ENCODE assay signal across 1 cellular context in the genomic region with DNA sequence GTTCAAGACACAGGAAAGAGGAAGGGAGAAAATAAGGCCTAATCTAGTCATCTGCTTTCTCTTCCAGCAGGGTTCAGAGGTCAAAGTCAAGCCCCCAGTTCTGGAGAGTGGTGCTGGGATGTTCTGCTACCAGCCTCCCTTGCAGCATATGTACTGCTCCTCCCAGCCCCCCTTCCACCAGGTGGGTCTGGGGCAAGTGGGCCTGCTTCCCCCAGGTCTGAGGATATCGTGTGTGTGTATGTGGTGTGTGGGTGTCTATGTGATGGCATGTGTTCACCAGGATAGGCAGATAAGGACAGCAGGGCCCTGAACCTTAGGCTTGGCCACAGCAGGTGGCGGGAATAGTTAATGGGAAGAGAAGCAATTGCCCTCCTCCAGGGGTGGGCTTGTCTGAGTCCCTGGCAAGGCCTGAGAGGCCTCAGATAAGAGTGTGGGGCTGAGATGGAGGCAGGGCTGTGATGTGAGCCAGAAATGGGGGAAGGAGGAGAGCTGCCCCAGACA.
A peak's percentile ranks its signal among the peaks of the same experiment; 100 is the strongest.
TF ChIP-seq lines count a peak whose summit lies in the region.

No MANE protein-coding gene starts in this region.

TF ChIP-seq in K562, 482 proteins besides CTCF, POLR2A, EP300 and RAD21 (continued from another document and continues in another):
- 0 out of 2 replicates have a peak, but pooled peaks have one; percentile 22 for TF ChIP-seq ZNF134 (CRISPR knock-in tag; conservative IDR thresholded peaks at IDR 0.05)
- TF ChIP-seq ZBTB2 (IDR thresholded peaks at IDR 0.05): peak; percentile 62; the same call in 1 of the 2 replicates
- TF ChIP-seq ZNF143 (CRISPR knock-in tag; IDR thresholded peaks at IDR 0.05): no peak
- TF ChIP-seq, protein P1, sequence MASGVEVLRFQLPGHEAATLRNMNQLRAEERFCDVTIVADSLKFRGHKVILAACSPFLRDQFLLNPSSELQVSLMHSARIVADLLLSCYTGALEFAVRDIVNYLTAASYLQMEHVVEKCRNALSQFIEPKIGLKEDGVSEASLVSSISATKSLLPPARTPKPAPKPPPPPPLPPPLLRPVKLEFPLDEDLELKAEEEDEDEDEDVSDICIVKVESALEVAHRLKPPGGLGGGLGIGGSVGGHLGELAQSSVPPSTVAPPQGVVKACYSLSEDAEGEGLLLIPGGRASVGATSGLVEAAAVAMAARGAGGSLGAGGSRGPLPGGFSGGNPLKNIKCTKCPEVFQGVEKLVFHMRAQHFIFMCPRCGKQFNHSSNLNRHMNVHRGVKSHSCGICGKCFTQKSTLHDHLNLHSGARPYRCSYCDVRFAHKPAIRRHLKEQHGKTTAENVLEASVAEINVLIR (CRISPR knock-in tag; IDR thresholded peaks at IDR 0.05): no peak
- no peak for TF ChIP-seq ZC3H11A (IDR thresholded peaks at IDR 0.05; ENCODE audit: low read depth, low read length)
- TF ChIP-seq NONO (IDR thresholded peaks at IDR 0.05; ENCODE audit: low read depth in 2 of 2, low read length in 1 of 2): no peak
- no peak for TF ChIP-seq KAT7 (CRISPR knock-in tag; IDR thresholded peaks at IDR 0.05; ENCODE audit: borderline replicate concordance)
- no peak for TF ChIP-seq ZNF785 (CRISPR knock-in tag; IDR thresholded peaks at IDR 0.05)
- TF ChIP-seq CBX2 (IDR thresholded peaks at IDR 0.05; ENCODE audit: insufficient read depth, low read length, poor library complexity, severe bottlenecking): no peak
- TF ChIP-seq ZNF324 (CRISPR knock-in tag; IDR thresholded peaks at IDR 0.05): no peak
- TF ChIP-seq TRIM24 (IDR thresholded peaks at IDR 0.05): peak; percentile 100
- TF ChIP-seq ARID1B (IDR thresholded peaks at IDR 0.05): peak; percentile 99
- no peak for TF ChIP-seq PHF20 (IDR thresholded peaks at IDR 0.05; ENCODE audit: partially characterized antibody)
- TF ChIP-seq ETV6 (IDR thresholded peaks at IDR 0.05; ENCODE audit: borderline replicate concordance in 1 of 2, low read depth in 2 of 2, low read length in 1 of 2): no peak
- no peak for TF ChIP-seq ETV6 (CRISPR knock-in tag; IDR thresholded peaks at IDR 0.05; ENCODE audit: borderline replicate concordance)
- TF ChIP-seq SPI1 (IDR thresholded peaks at IDR 0.05; ENCODE audit: borderline replicate concordance, low read depth, low read length): 0 out of 2 replicates have a peak, but pooled peaks have one; percentile 27
- TF ChIP-seq JUN (IDR thresholded peaks at IDR 0.05; ENCODE audit: borderline replicate concordance, low read depth, low read length): no peak
- TF ChIP-seq JUN (CRISPR knock-in tag; IDR thresholded peaks at IDR 0.05; ENCODE audit: borderline replicate concordance): no peak
- no peak for TF ChIP-seq NFE2L1 (tag; IDR thresholded peaks at IDR 0.05; ENCODE audit: borderline replicate concordance, low read depth)
- TF ChIP-seq CXXC5 (CRISPR knock-in tag; IDR thresholded peaks at IDR 0.05): peak; percentile 73
- TF ChIP-seq MTA3 (IDR thresholded peaks at IDR 0.05; ENCODE audit: borderline replicate concordance): peak; percentile 76; the same call in 1 of the 2 replicates
- TF ChIP-seq CEBPB (tag; IDR thresholded peaks at IDR 0.05): no peak
- no peak for TF ChIP-seq HNRNPL (IDR thresholded peaks at IDR 0.05; ENCODE audit: low read depth, low read length)
- no peak for TF ChIP-seq TCFL5 (CRISPR knock-in tag; conservative IDR thresholded peaks at IDR 0.05)
- no peak for TF ChIP-seq RB1 (IDR thresholded peaks at IDR 0.05; ENCODE audit: low read depth)
- TF ChIP-seq, protein P2, sequence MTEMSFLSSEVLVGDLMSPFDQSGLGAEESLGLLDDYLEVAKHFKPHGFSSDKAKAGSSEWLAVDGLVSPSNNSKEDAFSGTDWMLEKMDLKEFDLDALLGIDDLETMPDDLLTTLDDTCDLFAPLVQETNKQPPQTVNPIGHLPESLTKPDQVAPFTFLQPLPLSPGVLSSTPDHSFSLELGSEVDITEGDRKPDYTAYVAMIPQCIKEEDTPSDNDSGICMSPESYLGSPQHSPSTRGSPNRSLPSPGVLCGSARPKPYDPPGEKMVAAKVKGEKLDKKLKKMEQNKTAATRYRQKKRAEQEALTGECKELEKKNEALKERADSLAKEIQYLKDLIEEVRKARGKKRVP (CRISPR knock-in tag; IDR thresholded peaks at IDR 0.05): 0 out of 2 replicates have a peak, but pooled peaks have one; percentile 31
- no peak for TF ChIP-seq CSDE1 (IDR thresholded peaks at IDR 0.05)
- no peak for TF ChIP-seq NFRKB (IDR thresholded peaks at IDR 0.05; ENCODE audit: low read depth)
- no peak for TF ChIP-seq NR0B1 (IDR thresholded peaks at IDR 0.05; ENCODE audit: partially characterized antibody)
- TF ChIP-seq, protein P3, sequence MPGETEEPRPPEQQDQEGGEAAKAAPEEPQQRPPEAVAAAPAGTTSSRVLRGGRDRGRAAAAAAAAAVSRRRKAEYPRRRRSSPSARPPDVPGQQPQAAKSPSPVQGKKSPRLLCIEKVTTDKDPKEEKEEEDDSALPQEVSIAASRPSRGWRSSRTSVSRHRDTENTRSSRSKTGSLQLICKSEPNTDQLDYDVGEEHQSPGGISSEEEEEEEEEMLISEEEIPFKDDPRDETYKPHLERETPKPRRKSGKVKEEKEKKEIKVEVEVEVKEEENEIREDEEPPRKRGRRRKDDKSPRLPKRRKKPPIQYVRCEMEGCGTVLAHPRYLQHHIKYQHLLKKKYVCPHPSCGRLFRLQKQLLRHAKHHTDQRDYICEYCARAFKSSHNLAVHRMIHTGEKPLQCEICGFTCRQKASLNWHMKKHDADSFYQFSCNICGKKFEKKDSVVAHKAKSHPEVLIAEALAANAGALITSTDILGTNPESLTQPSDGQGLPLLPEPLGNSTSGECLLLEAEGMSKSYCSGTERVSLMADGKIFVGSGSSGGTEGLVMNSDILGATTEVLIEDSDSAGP (CRISPR knock-in tag; IDR thresholded peaks at IDR 0.05): no peak
- no peak for TF ChIP-seq MCM2 (IDR thresholded peaks at IDR 0.05; ENCODE audit: low read depth)
- TF ChIP-seq, protein P4, sequence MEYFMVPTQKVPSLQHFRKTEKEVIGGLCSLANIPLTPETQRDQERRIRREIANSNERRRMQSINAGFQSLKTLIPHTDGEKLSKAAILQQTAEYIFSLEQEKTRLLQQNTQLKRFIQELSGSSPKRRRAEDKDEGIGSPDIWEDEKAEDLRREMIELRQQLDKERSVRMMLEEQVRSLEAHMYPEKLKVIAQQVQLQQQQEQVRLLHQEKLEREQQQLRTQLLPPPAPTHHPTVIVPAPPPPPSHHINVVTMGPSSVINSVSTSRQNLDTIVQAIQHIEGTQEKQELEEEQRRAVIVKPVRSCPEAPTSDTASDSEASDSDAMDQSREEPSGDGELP (CRISPR knock-in tag; IDR thresholded peaks at IDR 0.05; ENCODE audit: borderline replicate concordance): peak; percentile 83
- TF ChIP-seq OTX1 (CRISPR knock-in tag; IDR thresholded peaks at IDR 0.05): no peak
- TF ChIP-seq KLF16 (IDR thresholded peaks at IDR 0.05): peak; percentile 98
- no peak for TF ChIP-seq EHMT2 (IDR thresholded peaks at IDR 0.05)
- TF ChIP-seq POU5F1 (IDR thresholded peaks at IDR 0.05; ENCODE audit: borderline replicate concordance, low read depth, low read length, partially characterized antibody): no peak
- no peak for TF ChIP-seq FOXJ2 (tag; IDR thresholded peaks at IDR 0.05)
- no peak for TF ChIP-seq SMC3 (conservative IDR thresholded peaks at IDR 0.05; ENCODE audit: insufficient read depth, low read depth, low read length)
- TF ChIP-seq CBFB (CRISPR knock-in tag; IDR thresholded peaks at IDR 0.05): peak; percentile 82
- no peak for TF ChIP-seq SMAD1 (IDR thresholded peaks at IDR 0.05; ENCODE audit: low read depth, low read length, partially characterized antibody)
- TF ChIP-seq KLF1 (tag; IDR thresholded peaks at IDR 0.05): no peak
- TF ChIP-seq BRCA1 (IDR thresholded peaks at IDR 0.05): no peak
- TF ChIP-seq BRCA1 (CRISPR knock-in tag; IDR thresholded peaks at IDR 0.05): no peak
- no peak for TF ChIP-seq FOXP1 (CRISPR knock-in tag; IDR thresholded peaks at IDR 0.05)
- TF ChIP-seq SAP30 (IDR thresholded peaks at IDR 0.05; ENCODE audit: borderline replicate concordance, insufficient read depth, low read depth, low read length, poor library complexity, severe bottlenecking): no peak
- no peak for TF ChIP-seq TRIM25 (IDR thresholded peaks at IDR 0.05; ENCODE audit: borderline replicate concordance)
- TF ChIP-seq PBX2 (CRISPR knock-in tag; IDR thresholded peaks at IDR 0.05; ENCODE audit: low read depth): no peak
- no peak for TF ChIP-seq PBX2 (tag; conservative IDR thresholded peaks at IDR 0.05; ENCODE audit: low read depth)
- TF ChIP-seq, protein P5, sequence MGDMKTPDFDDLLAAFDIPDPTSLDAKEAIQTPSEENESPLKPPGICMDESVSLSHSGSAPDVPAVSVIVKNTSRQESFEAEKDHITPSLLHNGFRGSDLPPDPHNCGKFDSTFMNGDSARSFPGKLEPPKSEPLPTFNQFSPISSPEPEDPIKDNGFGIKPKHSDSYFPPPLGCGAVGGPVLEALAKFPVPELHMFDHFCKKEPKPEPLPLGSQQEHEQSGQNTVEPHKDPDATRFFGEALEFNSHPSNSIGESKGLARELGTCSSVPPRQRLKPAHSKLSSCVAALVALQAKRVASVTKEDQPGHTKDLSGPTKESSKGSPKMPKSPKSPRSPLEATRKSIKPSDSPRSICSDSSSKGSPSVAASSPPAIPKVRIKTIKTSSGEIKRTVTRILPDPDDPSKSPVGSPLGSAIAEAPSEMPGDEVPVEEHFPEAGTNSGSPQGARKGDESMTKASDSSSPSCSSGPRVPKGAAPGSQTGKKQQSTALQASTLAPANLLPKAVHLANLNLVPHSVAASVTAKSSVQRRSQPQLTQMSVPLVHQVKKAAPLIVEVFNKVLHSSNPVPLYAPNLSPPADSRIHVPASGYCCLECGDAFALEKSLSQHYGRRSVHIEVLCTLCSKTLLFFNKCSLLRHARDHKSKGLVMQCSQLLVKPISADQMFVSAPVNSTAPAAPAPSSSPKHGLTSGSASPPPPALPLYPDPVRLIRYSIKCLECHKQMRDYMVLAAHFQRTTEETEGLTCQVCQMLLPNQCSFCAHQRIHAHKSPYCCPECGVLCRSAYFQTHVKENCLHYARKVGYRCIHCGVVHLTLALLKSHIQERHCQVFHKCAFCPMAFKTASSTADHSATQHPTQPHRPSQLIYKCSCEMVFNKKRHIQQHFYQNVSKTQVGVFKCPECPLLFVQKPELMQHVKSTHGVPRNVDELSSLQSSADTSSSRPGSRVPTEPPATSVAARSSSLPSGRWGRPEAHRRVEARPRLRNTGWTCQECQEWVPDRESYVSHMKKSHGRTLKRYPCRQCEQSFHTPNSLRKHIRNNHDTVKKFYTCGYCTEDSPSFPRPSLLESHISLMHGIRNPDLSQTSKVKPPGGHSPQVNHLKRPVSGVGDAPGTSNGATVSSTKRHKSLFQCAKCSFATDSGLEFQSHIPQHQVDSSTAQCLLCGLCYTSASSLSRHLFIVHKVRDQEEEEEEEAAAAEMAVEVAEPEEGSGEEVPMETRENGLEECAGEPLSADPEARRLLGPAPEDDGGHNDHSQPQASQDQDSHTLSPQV (IDR thresholded peaks at IDR 0.05): no peak
- no peak for TF ChIP-seq ZNF717 (CRISPR knock-in tag; IDR thresholded peaks at IDR 0.05)
- no peak for TF ChIP-seq TAF9B (IDR thresholded peaks at IDR 0.05; ENCODE audit: partially characterized antibody)
- TF ChIP-seq SOX6 (IDR thresholded peaks at IDR 0.05): peak; percentile 92
- TF ChIP-seq HNRNPUL1 (IDR thresholded peaks at IDR 0.05; ENCODE audit: low read length): no peak
- TF ChIP-seq ZNF696 (CRISPR knock-in tag; conservative IDR thresholded peaks at IDR 0.05): no peak
- TF ChIP-seq GTF2F1 (IDR thresholded peaks at IDR 0.05; ENCODE audit: low read depth, low read length): no peak
